In the genomic region with DNA sequence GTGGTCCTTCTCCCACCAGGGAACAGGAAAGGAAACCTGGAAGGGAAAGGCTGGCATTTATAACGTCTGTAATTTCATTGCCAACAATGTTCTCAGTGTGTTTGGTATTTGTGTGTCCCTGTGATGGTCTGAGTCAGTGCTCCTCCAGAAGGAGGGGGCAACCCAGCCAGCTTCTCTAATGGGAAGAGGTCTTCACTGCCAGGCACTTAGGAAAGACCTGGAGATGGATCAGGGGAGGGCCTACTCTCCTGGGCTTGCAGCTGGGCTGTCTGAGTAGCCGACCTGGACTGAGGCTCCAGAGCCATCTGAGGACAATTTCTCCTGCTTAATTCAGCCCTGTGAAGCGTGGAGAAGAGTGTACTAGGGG, we compare ENCODE assay signal across 1 cellular context.
A peak's percentile ranks its signal among the peaks of the same experiment; 100 is the strongest.
TF ChIP-seq lines count a peak whose summit lies in the region.

No MANE protein-coding gene starts in this region.

TF ChIP-seq in SK-N-SH, 30 proteins besides CTCF, POLR2A, EP300 and RAD21 (continued from another document):
- TF ChIP-seq, protein P1, sequence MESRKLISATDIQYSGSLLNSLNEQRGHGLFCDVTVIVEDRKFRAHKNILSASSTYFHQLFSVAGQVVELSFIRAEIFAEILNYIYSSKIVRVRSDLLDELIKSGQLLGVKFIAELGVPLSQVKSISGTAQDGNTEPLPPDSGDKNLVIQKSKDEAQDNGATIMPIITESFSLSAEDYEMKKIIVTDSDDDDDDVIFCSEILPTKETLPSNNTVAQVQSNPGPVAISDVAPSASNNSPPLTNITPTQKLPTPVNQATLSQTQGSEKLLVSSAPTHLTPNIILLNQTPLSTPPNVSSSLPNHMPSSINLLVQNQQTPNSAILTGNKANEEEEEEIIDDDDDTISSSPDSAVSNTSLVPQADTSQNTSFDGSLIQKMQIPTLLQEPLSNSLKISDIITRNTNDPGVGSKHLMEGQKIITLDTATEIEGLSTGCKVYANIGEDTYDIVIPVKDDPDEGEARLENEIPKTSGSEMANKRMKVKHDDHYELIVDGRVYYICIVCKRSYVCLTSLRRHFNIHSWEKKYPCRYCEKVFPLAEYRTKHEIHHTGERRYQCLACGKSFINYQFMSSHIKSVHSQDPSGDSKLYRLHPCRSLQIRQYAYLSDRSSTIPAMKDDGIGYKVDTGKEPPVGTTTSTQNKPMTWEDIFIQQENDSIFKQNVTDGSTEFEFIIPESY (IDR thresholded peaks at IDR 0.05; ENCODE audit: borderline replicate concordance, low read depth), result no peak
- no peak for TF ChIP-seq SMC3 (IDR thresholded peaks at IDR 0.05; ENCODE audit: low read depth, low read length)
- peak; percentile 51 for TF ChIP-seq JUND (IDR thresholded peaks at IDR 0.05)
- TF ChIP-seq, protein P2, sequence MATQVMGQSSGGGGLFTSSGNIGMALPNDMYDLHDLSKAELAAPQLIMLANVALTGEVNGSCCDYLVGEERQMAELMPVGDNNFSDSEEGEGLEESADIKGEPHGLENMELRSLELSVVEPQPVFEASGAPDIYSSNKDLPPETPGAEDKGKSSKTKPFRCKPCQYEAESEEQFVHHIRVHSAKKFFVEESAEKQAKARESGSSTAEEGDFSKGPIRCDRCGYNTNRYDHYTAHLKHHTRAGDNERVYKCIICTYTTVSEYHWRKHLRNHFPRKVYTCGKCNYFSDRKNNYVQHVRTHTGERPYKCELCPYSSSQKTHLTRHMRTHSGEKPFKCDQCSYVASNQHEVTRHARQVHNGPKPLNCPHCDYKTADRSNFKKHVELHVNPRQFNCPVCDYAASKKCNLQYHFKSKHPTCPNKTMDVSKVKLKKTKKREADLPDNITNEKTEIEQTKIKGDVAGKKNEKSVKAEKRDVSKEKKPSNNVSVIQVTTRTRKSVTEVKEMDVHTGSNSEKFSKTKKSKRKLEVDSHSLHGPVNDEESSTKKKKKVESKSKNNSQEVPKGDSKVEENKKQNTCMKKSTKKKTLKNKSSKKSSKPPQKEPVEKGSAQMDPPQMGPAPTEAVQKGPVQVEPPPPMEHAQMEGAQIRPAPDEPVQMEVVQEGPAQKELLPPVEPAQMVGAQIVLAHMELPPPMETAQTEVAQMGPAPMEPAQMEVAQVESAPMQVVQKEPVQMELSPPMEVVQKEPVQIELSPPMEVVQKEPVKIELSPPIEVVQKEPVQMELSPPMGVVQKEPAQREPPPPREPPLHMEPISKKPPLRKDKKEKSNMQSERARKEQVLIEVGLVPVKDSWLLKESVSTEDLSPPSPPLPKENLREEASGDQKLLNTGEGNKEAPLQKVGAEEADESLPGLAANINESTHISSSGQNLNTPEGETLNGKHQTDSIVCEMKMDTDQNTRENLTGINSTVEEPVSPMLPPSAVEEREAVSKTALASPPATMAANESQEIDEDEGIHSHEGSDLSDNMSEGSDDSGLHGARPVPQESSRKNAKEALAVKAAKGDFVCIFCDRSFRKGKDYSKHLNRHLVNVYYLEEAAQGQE (IDR thresholded peaks at IDR 0.05; ENCODE audit: low read depth, low read length), result no peak
- TF ChIP-seq TEAD4 (IDR thresholded peaks at IDR 0.05; ENCODE audit: borderline replicate concordance, insufficient read depth), result 0 out of 2 replicates have a peak, but pooled peaks have one; percentile 32
- TF ChIP-seq TCF12 (IDR thresholded peaks at IDR 0.05), result peak; percentile 68
